Comparison of ENCODE assay signal across 34 cellular contexts in the genomic region with DNA sequence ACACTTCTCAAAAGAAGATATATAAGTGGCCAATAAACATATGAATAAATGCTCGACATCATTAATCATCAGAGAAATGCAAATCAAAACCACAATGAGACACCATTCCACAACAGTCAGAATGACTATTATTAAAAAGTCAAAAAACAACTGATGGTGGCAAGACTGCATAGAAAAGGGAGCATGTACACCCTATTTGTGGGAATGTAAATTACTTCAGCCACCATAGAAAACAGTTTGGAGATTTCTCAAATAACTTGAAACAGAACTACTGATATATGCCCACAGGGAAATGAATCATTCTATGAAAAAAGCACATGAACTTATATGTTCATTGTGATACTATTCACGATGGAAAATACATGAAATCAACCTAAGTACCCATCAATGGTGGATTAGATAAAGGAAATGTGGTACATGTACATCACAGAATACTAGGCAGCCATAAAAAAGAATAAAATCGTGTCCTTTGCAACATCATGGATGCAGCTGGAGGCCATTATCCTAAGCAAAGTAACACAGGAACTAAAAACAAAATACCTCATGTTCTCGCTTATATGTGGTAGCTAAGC. TPM values are rescaled to one million over a fixed set of nuclear protein-coding genes. Genes with fewer than 3 reads are reported as not detected.
"Had no signal": no experiment of that assay in that cellular context is flagged by ENCODE, and none has a peak within 500 bp of the region (broad histone marks: within the 10 kb centered on the region; RNA-seq: fewer than 3 reads in every experiment).

No MANE protein-coding gene starts in this region.

- H3K27me3 ChIP-seq: adrenal gland, body of pancreas, cardiac muscle cell, colonic mucosa, gastrocnemius medialis had no signal

- H3K36me3 ChIP-seq: adrenal gland, cardiac muscle cell, colonic mucosa, gastrocnemius medialis, heart left ventricle, WERI-Rb-1 had no signal

- H3K4me1 Mint-ChIP-seq: activated B cell treated with CpG ODN at 0.5 μM for 24 hours; activated naive CD4-positive, alpha-beta T cell treated with anti-CD3 and anti-CD28 coated beads, Interleukin-2, amount 50 U/mL, for 24 hours; activated naive CD8-positive, alpha-beta T cell treated with anti-CD3 and anti-CD28 coated beads for 36 hours; activated naive CD8-positive, alpha-beta T cell treated with anti-CD3 and anti-CD28 coated beads, Interleukin-2, amount 50 U/mL, for 24 hours; endodermal cell; T-helper 17 cell had no signal

- H3K27me3 Mint-ChIP-seq: dendritic cell treated with granulocyte-macrophage colony-stimulating factor and Interleukin-4, amounts not matched to agents 40 ng/mL and 50 ng/mL, for 4 days had no signal

- H3K27ac Mint-ChIP-seq: activated B cell treated with CpG ODN at 0.5 μM for 24 hours; activated CD4-positive, alpha-beta memory T cell treated with anti-CD3 and anti-CD28 coated beads for 36 hours; activated naive CD4-positive, alpha-beta T cell treated with anti-CD3 and anti-CD28 coated beads for 36 hours; activated naive CD4-positive, alpha-beta T cell treated with anti-CD3 and anti-CD28 coated beads, Interleukin-2, amount 50 U/mL, for 24 hours; activated naive CD8-positive, alpha-beta T cell treated with anti-CD3 and anti-CD28 coated beads for 36 hours; activated naive CD8-positive, alpha-beta T cell treated with anti-CD3 and anti-CD28 coated beads, Interleukin-2, amount 50 U/mL, for 24 hours; activated T-helper 2 cell treated with anti-CD3 and anti-CD28 coated beads, Interferon-gamma antibody, Interleukin-2, Interleukin-4, amounts not matched to agents 10 μg/mL and 5 μg/mL and 100 μg/mL, durations not matched to agents 14 hours and 24 hours and 36 hours; dendritic cell treated with granulocyte-macrophage colony-stimulating factor and Interleukin-4, amounts not matched to agents 40 ng/mL and 50 ng/mL, for 4 days; endodermal cell; T-helper 17 cell; T-helper 2 cell treated with Interferon-gamma antibody and Interleukin-4, amounts not matched to agents 5 μg/mL and 100 μg/mL, for 36 hours had no signal

- H3K36me3 Mint-ChIP-seq: activated CD4-positive, alpha-beta memory T cell treated with anti-CD3 and anti-CD28 coated beads for 36 hours; activated naive CD4-positive, alpha-beta T cell treated with anti-CD3 and anti-CD28 coated beads, Interleukin-2, amount 50 U/mL, for 24 hours had no signal

- H3K4me3 ChIP-seq: adrenal gland, body of pancreas, cardiac muscle cell, colonic mucosa, dorsolateral prefrontal cortex, gastrocnemius medialis, heart left ventricle had no signal

- H3K9me3 Mint-ChIP-seq: activated naive CD8-positive, alpha-beta T cell treated with anti-CD3 and anti-CD28 coated beads for 36 hours; activated T-helper 2 cell treated with anti-CD3 and anti-CD28 coated beads, Interferon-gamma antibody, Interleukin-2, Interleukin-4, amounts not matched to agents 10 μg/mL and 5 μg/mL and 100 μg/mL, durations not matched to agents 14 hours and 24 hours and 36 hours; T-helper 2 cell treated with Interferon-gamma antibody and Interleukin-4, amounts not matched to agents 5 μg/mL and 100 μg/mL, for 36 hours had no signal

- H3K4me3 Mint-ChIP-seq: activated B cell treated with CpG ODN at 0.5 μM for 24 hours; activated CD4-positive, alpha-beta memory T cell treated with anti-CD3 and anti-CD28 coated beads for 36 hours; activated naive CD4-positive, alpha-beta T cell treated with anti-CD3 and anti-CD28 coated beads for 36 hours; activated naive CD4-positive, alpha-beta T cell treated with anti-CD3 and anti-CD28 coated beads, Interleukin-2, amount 50 U/mL, for 24 hours; activated naive CD8-positive, alpha-beta T cell treated with anti-CD3 and anti-CD28 coated beads for 36 hours; activated naive CD8-positive, alpha-beta T cell treated with anti-CD3 and anti-CD28 coated beads, Interleukin-2, amount 50 U/mL, for 24 hours; dendritic cell treated with granulocyte-macrophage colony-stimulating factor and Interleukin-4, amounts not matched to agents 40 ng/mL and 50 ng/mL, for 4 days; endodermal cell; T-helper 17 cell; T-helper 2 cell treated with Interferon-gamma antibody and Interleukin-4, amounts not matched to agents 5 μg/mL and 100 μg/mL, for 36 hours had no signal

- DNase-seq: activated B cell treated with CpG ODN at 0.5 μM for 24 hours; activated CD4-positive, alpha-beta memory T cell treated with anti-CD3 and anti-CD28 coated beads for 36 hours; activated CD4-positive, alpha-beta T cell treated with anti-CD3 and anti-CD28 coated beads for 1 hour; activated CD4-positive, alpha-beta T cell treated with anti-CD3 and anti-CD28 coated beads for 48 hours; activated CD8-positive, alpha-beta memory T cell treated with anti-CD3 and anti-CD28 coated beads, Interleukin-2, amount 50 U/mL, for 48 hours; activated effector memory CD4-positive, alpha-beta T cell treated with anti-CD3 and anti-CD28 coated beads, Interleukin-2, amount 50 U/mL, for 16 hours; activated naive CD4-positive, alpha-beta T cell treated with anti-CD3 and anti-CD28 coated beads for 36 hours; activated naive CD8-positive, alpha-beta T cell treated with anti-CD3 and anti-CD28 coated beads for 36 hours; activated naive CD8-positive, alpha-beta T cell treated with anti-CD3 and anti-CD28 coated beads, Interleukin-2, amount 50 U/mL, for 24 hours; activated T-cell treated with anti-CD3 and anti-CD28 coated beads for 4 hours; adrenal gland; amygdala; aorta; body of pancreas; central memory CD4-positive, alpha-beta T cell; cerebellar nuclear complex; colonic mucosa; dorsolateral prefrontal cortex; effector memory CD4-positive, alpha-beta T cell; endodermal cell; foreskin fibroblast; gastrocnemius medialis; glutamatergic neuron; heart left ventricle; T-helper 1 cell; T-helper 17 cell; T1000; WERI-Rb-1 had no signal

- ATAC-seq: activated naive CD8-positive, alpha-beta T cell treated with anti-CD3 and anti-CD28 coated beads, Interleukin-2, amount 50 U/mL, for 24 hours; body of pancreas; esophagus mucosa; gastrocnemius medialis; heart left ventricle; T-helper 17 cell had no signal

RNA-seq across cellular contexts. Expression of gene GLYATL2, which starts 42.4 kb away (rescaled TPM):
- total RNA-seq: activated B cell treated with CpG ODN at 0.5 μM for 24 hours; activated CD4-positive, alpha-beta memory T cell treated with anti-CD3 and anti-CD28 coated beads for 36 hours; activated naive CD4-positive, alpha-beta T cell treated with anti-CD3 and anti-CD28 coated beads for 36 hours; activated naive CD8-positive, alpha-beta T cell treated with anti-CD3 and anti-CD28 coated beads for 36 hours; activated T-helper 2 cell treated with anti-CD3 and anti-CD28 coated beads, Interferon-gamma antibody, Interleukin-2, Interleukin-4, amounts not matched to agents 10 μg/mL and 5 μg/mL and 100 μg/mL, durations not matched to agents 14 hours and 24 hours and 36 hours; adrenal gland; body of pancreas; cardiac muscle cell; gastrocnemius medialis; T-helper 17 cell had no signal
